In the genomic region with DNA sequence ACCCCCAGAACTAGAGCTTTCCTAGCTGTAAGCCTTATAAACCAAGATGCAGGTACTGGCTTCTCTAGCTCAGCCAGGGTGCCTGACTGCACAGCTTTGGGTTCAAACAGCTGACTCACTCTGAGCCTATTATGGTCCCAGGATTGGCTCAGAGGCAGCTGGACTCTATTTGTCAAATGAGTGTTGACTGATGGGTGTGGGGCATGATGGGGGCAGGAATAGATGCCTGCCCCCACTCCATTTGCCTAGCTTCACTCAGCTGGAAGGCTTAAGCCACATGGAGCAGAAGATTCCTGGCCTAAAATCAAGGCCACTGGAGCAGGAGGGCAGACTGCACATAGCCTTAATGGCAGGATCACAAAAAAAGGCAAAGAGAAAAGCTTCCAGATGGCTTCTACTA, we compare ENCODE assay signal across 11 cellular contexts.
DNase-seq lines count a peak whose midpoint lies in the region; TF ChIP-seq lines count a peak whose summit lies in the region.
"Had no signal": no experiment of that assay in that cellular context is flagged by ENCODE, and none has a peak within 500 bp of the region (broad histone marks: within the 10 kb centered on the region; RNA-seq: fewer than 3 reads in every experiment).

No MANE protein-coding gene starts in this region.

- peak overlapping the region; percentile 61 for H3K9ac ChIP-seq in Karpas-422 (ENCODE audit: low read length)

- H3K9me2 ChIP-seq in Karpas-422 (replicated peaks; ENCODE audit: insufficient read depth, low read length) = no peaks in the 10 kb centered on the region

- H3K9me3 ChIP-seq in Karpas-422 (ENCODE audit: low read length) = no peaks in the 10 kb centered on the region
- no peaks in the 10 kb centered on the region for H3K9me3 ChIP-seq in left ventricle myocardium inferior (replicated peaks)
- H3K9me3 ChIP-seq: ovary had no signal

- intact Hi-C loops in left ventricle myocardium inferior (cut with micrococcal nuclease) = no loop called here

- H3K4me1 ChIP-seq in Karpas-422 (ENCODE audit: low read length) (peaks cover 89% of the 10 kb centered on the region), left ventricle myocardium inferior (peaks cover 66% of the 10 kb centered on the region)

- no peaks in the 10 kb centered on the region for H3K27me3 ChIP-seq in Karpas-422 (ENCODE audit: low read length)
- no peaks in the 10 kb centered on the region for H3K27me3 ChIP-seq in left ventricle myocardium inferior (ENCODE audit: low read depth)
- H3K27me3 ChIP-seq: ovary had no signal

- H3K36me3 ChIP-seq in Karpas-422 (ENCODE audit: insufficient read depth, low read length) (peaks cover 8% of the 10 kb centered on the region; the same call in 1 of the 2 replicates), left ventricle myocardium inferior (peaks cover 46% of the 10 kb centered on the region)
- H3K36me3 ChIP-seq: ovary had no signal

- peak; percentile 36 for DNase-seq in AG09319 (ENCODE audit: extremely low read depth, low read depth)
- DNase-seq in Karpas-422 = peak; percentile 63
- DNase-seq in left ventricle myocardium inferior = no peak
- no peak for DNase-seq in SW480 (ENCODE audit: low spot score)
- no peak for DNase-seq in NCI-H526 (lab: John Stamatoyannopoulos, UW)
- DNase-seq in iPS-NIHi7 (ENCODE audit: extremely low spot score) = no peak
- no peak for DNase-seq in T-helper 2 cell
- DNase-seq: activated CD4-positive, alpha-beta memory T cell treated with anti-CD3 and anti-CD28 coated beads, Interleukin-2, amount 10 ng/mL, durations not matched to agents 7 days and 5 days; NCI-H2107 had no signal

- H3K4me3 ChIP-seq in Karpas-422 (ENCODE audit: low read length) (peak overlapping the region; percentile 11; the same call in 1 of the 2 replicates), left ventricle myocardium inferior (no peak overlapping the region)
- H3K4me3 ChIP-seq: ovary had no signal

- TF ChIP-seq CTCF in AG09319 (IDR thresholded peaks at IDR 0.05; ENCODE audit: low read depth, low read length) (no peak), VCaP (conservative IDR thresholded peaks at IDR 0.05) (no peak), left ventricle myocardium inferior (IDR thresholded peaks at IDR 0.05; ENCODE audit: borderline replicate concordance) (no peak)

- H3K27ac ChIP-seq in Karpas-422 (ENCODE audit: low read length) (peak overlapping the region; percentile 96), VCaP (peak overlapping the region; percentile 83; the same call in 1 of the 2 replicates), left ventricle myocardium inferior (replicated peaks) (peak overlapping the region; percentile 69)

- H4K20me1 ChIP-seq in Karpas-422 (ENCODE audit: insufficient read depth, low read depth, low read length) = no peaks in the 10 kb centered on the region

- H3K4me2 ChIP-seq in Karpas-422 (ENCODE audit: low read depth, low read length, poor library complexity, severe bottlenecking) = peak overlapping the region; percentile 72

- H2AFZ ChIP-seq in Karpas-422 (ENCODE audit: low read length) = no peak overlapping the region

- H3K79me2 ChIP-seq in Karpas-422 (ENCODE audit: low read length) = no peaks in the 10 kb centered on the region

Comparison
In these comparisons a context has a peak if more than half of its experiments do, and no peak if none do; other contexts are left out.
1. DNase-seq: peak in AG09319 (single experiment) and Karpas-422 (single experiment); none in left ventricle myocardium inferior (single experiment), SW480 (single experiment), NCI-H526 (0 of 2), iPS-NIHi7 (single experiment) and T-helper 2 cell (0 of 5).
2. Peak in every context shown above with its lines, with median percentiles within 50 percentile points of each other: H3K27ac ChIP-seq.